36 cellular contexts compared by ENCODE assay signal in the genomic region with DNA sequence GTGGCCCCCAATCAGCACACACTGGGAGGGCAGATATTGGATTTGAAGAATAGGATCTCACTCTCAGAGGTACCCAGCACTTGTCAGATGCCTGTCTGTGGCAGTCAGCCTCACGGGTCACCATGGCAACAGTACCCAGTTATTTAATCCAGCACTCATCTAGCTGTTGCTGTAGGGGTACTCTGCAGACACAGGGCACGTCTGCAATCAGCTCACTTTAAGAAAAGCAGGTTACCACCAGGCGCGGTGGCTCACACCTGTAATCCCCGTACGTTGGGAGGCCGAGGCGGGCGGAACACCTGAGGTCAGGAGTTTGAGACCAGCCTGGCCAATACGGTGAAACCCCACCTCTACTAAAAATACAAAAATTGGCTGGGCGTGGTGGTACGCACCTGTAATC.
"Had no signal": no experiment of that assay in that cellular context is flagged by ENCODE, and none has a peak within 500 bp of the region (broad histone marks: within the 10 kb centered on the region; RNA-seq: fewer than 3 reads in every experiment).

No MANE protein-coding gene starts in this region.

- H3K9me3 ChIP-seq: Peyer's patch, SJSA1, SK-N-SH had no signal

- H3K27me3 Mint-ChIP-seq: activated B cell treated with CpG ODN at 0.5 μM for 24 hours; activated CD8-positive, alpha-beta T cell treated with anti-CD3 and anti-CD28 coated beads for 36 hours; activated naive CD4-positive, alpha-beta T cell treated with anti-CD3 and anti-CD28 coated beads, Interleukin-2, amount 10 ng/mL, durations not matched to agents 7 days and 5 days; activated naive CD8-positive, alpha-beta T cell; activated naive CD8-positive, alpha-beta T cell treated with anti-CD3 and anti-CD28 coated beads, Interleukin-2, amount 50 U/mL, for 24 hours; activated T-helper 17 cell treated with anti-CD3 and anti-CD28 coated beads, Interleukin-2, amount 50 U/mL, for 72 hours; brain; IgD-negative memory B cell; T-cell; T-helper 17 cell had no signal

- ATAC-seq: activated CD8-positive, alpha-beta T cell treated with anti-CD3 and anti-CD28 coated beads for 36 hours; activated naive CD8-positive, alpha-beta T cell treated with anti-CD3 and anti-CD28 coated beads, Interleukin-2, amount 50 U/mL, for 24 hours; activated T-cell treated with anti-CD3 and anti-CD28 coated beads, Interleukin-2, amount 50 U/mL, for 72 hours; activated T-helper 17 cell treated with anti-CD3 and anti-CD28 coated beads, Interleukin-2, amount 50 U/mL, for 72 hours; PC-3; T-cell; T-helper 17 cell had no signal

- H3K27ac ChIP-seq: KMS-11, Peyer's patch, SJSA1, VCaP had no signal

- H3K27me3 ChIP-seq: Peyer's patch, SJSA1 had no signal

- H3K9me3 Mint-ChIP-seq: activated B cell treated with CpG ODN at 0.5 μM for 24 hours; activated CD8-positive, alpha-beta T cell treated with anti-CD3 and anti-CD28 coated beads for 36 hours; activated naive CD4-positive, alpha-beta T cell treated with anti-CD3 and anti-CD28 coated beads, Interleukin-2, amount 10 ng/mL, durations not matched to agents 7 days and 5 days; activated naive CD8-positive, alpha-beta T cell treated with anti-CD3 and anti-CD28 coated beads, Interleukin-2, amount 50 U/mL, for 24 hours; activated T-cell treated with anti-CD3 and anti-CD28 coated beads, Interleukin-2, amount 50 U/mL, for 72 hours; activated T-helper 17 cell treated with anti-CD3 and anti-CD28 coated beads, Interleukin-2, amount 50 U/mL, for 72 hours; brain; IgD-negative memory B cell; T-cell had no signal

- H3K4me1 Mint-ChIP-seq: activated B cell treated with CpG ODN at 0.5 μM for 24 hours; activated naive CD8-positive, alpha-beta T cell treated with anti-CD3 and anti-CD28 coated beads, Interleukin-2, amount 50 U/mL, for 24 hours; activated T-helper 17 cell treated with anti-CD3 and anti-CD28 coated beads, Interleukin-2, amount 50 U/mL, for 72 hours; brain; T-cell had no signal

- H3K4me3 ChIP-seq: Peyer's patch, SJSA1 had no signal

- H3K4me1 ChIP-seq: Peyer's patch, SJSA1 had no signal

- DNase-seq: activated B cell treated with CpG ODN at 0.5 μM for 24 hours; activated CD4-positive, alpha-beta T cell treated with anti-CD3 and anti-CD28 coated beads for 4 hours; activated CD4-positive, alpha-beta T cell treated with anti-CD3 and anti-CD28 coated beads, Interleukin-2, amount 50 U/mL, for 4 hours; activated CD4-positive, CD25-positive, alpha-beta regulatory T cell treated with anti-CD3 and anti-CD28 coated beads, Interleukin-2, amount 50 U/mL, for 72 hours; activated CD8-positive, alpha-beta T cell treated with anti-CD3 and anti-CD28 coated beads for 36 hours; activated naive CD4-positive, alpha-beta T cell treated with anti-CD3 and anti-CD28 coated beads, Interleukin-2, amount 10 ng/mL, durations not matched to agents 7 days and 5 days; activated naive CD8-positive, alpha-beta T cell treated with anti-CD3 and anti-CD28 coated beads, Interleukin-2, amount 50 U/mL, for 24 hours; activated T-cell treated with anti-CD3 and anti-CD28 coated beads, Interleukin-2, amount 50 U/mL, for 1 hour; activated T-cell treated with anti-CD3 and anti-CD28 coated beads, Interleukin-2, amount 50 U/mL, for 72 hours; anterior cingulate cortex; caudate nucleus; cerebellar nuclear complex; NCI-H1092 treated with DMSO at 0.1 percent for 48 hours; NCI-H146; NCI-H187; NCI-H2029 treated with DMSO at 0.1 percent for 48 hours; NCI-H2107; NCI-H510A; NCI-H526; NCI-H748 treated with DMSO at 0.1 percent for 48 hours; NK-92 treated with Interleukin-12 subunit alpha and Interleukin-12 subunit beta, amount 100 ng/mL, for 24 hours; PC-3; Peyer's patch; RPMI8226; SHP77 treated with DMSO at 0.1 percent for 48 hours; SK-N-SH; T-cell; T-helper 17 cell; T-helper 9 cell had no signal

- H3K4me3 Mint-ChIP-seq: activated B cell treated with CpG ODN at 0.5 μM for 24 hours; activated CD8-positive, alpha-beta T cell treated with anti-CD3 and anti-CD28 coated beads for 36 hours; activated naive CD4-positive, alpha-beta T cell treated with anti-CD3 and anti-CD28 coated beads, Interleukin-2, amount 10 ng/mL, durations not matched to agents 7 days and 5 days; activated naive CD8-positive, alpha-beta T cell; activated naive CD8-positive, alpha-beta T cell treated with anti-CD3 and anti-CD28 coated beads, Interleukin-2, amount 50 U/mL, for 24 hours; activated T-cell treated with anti-CD3 and anti-CD28 coated beads, Interleukin-2, amount 50 U/mL, for 72 hours; activated T-helper 17 cell treated with anti-CD3 and anti-CD28 coated beads, Interleukin-2, amount 50 U/mL, for 72 hours; brain; T-cell; T-helper 17 cell had no signal

- H3K27ac Mint-ChIP-seq: activated B cell treated with CpG ODN at 0.5 μM for 24 hours; activated CD8-positive, alpha-beta T cell treated with anti-CD3 and anti-CD28 coated beads for 36 hours; activated naive CD8-positive, alpha-beta T cell; activated naive CD8-positive, alpha-beta T cell treated with anti-CD3 and anti-CD28 coated beads, Interleukin-2, amount 50 U/mL, for 24 hours; activated T-helper 17 cell treated with anti-CD3 and anti-CD28 coated beads, Interleukin-2, amount 50 U/mL, for 72 hours; brain; IgD-negative memory B cell; T-cell; T-helper 17 cell had no signal
